In the genomic region with DNA sequence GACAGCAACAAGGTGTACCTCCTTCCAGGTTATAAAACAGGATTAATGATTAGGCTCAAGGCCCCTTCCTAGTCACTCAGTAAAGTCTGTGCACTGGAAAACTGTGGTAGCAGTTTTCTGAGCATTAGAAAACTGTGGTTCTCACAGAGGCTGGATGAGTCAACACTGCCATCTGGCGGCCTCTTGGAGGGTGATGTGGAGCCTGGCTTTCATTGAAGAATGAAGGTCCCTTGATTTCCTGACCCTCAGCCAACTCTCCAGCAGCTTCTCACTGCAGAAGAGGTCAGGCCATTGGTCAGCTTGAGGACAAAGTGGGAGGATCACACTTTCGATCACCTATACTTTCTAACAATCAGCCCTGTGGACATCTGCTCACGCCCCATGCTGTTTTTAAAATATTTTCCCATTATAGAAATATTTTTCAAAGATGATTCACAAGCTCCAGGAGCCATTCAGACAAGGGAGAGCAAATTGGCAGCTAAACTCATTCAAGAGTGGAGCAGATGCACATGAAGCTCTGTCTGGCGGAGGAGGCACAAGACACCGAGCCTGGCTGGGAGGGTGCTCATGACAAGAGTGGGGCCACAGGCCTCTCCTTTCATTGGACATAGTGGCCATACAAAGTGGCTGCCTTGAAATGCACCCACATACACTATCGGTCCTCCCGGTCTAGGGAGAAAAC, we compare ENCODE assay signal across 8 cellular contexts. TPM values are rescaled to one million over a fixed set of nuclear protein-coding genes. Genes with fewer than 3 reads are reported as not detected.
DNase-seq lines count a peak whose midpoint lies in the region; ATAC-seq and TF ChIP-seq lines count a peak whose summit lies in the region.

No MANE protein-coding gene starts in this region.

- peak; percentile 81 for TF ChIP-seq CTCF in GM13977 (IDR thresholded peaks at IDR 0.05; ENCODE audit: extremely low read depth, insufficient read depth, missing control alignments)

- DNase-seq in A172 (ENCODE audit: low spot score), result peak; percentile 74
- DNase-seq in GM13977 (ENCODE audit: low spot score), result peak; percentile 60
- DNase-seq in NCI-H2196 treated with DMSO at 0.1 percent for 48 hours (lab: John Stamatoyannopoulos, UW; ENCODE audit: unreplicated experiment), result peak; percentile 34
- DNase-seq in activated CD4-positive, CD25-positive, alpha-beta regulatory T cell treated with anti-CD3 and anti-CD28 coated beads, Interleukin-2, amount 50 U/mL, for 16 hours (ENCODE audit: low read depth, low spot score), result peak; percentile 39
- peak; percentile 40 to 44 for DNase-seq in central memory CD8-positive, alpha-beta T cell (ENCODE audit: low spot score in 2 of 2)
- peak; percentile 91 for DNase-seq in left kidney (ENCODE audit: low read depth, low spot score)
- peak; percentile 42 to 54 for DNase-seq in stimulated activated CD4-positive, alpha-beta T cell treated with anti-CD3 and anti-CD28 coated beads, Interleukin-4, amount 100 ng/mL, for 48 hours (ENCODE audit: low read depth in 2 of 2)

- no peak overlapping the region for H3K27ac Mint-ChIP-seq in central memory CD8-positive, alpha-beta T cell (ENCODE audit: low read depth)

- peak; percentile 72 for ATAC-seq in HG03025 (IDR thresholded peaks at IDR 0.05; ENCODE audit: low FRiP score, unreplicated experiment)
- no peak for ATAC-seq in central memory CD8-positive, alpha-beta T cell (replicated peaks; ENCODE audit: extremely low read depth, poor library complexity, severe bottlenecking)

- no peaks in the 10 kb centered on the region for H3K27me3 Mint-ChIP-seq in central memory CD8-positive, alpha-beta T cell

- H3K4me3 Mint-ChIP-seq in central memory CD8-positive, alpha-beta T cell, result no peak overlapping the region

- H3K9me3 Mint-ChIP-seq in central memory CD8-positive, alpha-beta T cell, result no peaks in the 10 kb centered on the region

- in situ Hi-C loops in GM13977 (cut with MboI; ENCODE audit: low pct_unique_long_range_greater_than_20kb, low sequenced_read_pairs, unreplicated experiment), result no loop called here

- H3K36me3 Mint-ChIP-seq in central memory CD8-positive, alpha-beta T cell (ENCODE audit: insufficient read depth), result peaks cover 13% of the 10 kb centered on the region

- H3K4me1 Mint-ChIP-seq in central memory CD8-positive, alpha-beta T cell, result no peaks in the 10 kb centered on the region

RNA-seq across cellular contexts. Expression of gene PSMB1, which starts 23.1 kb away (rescaled TPM):
- total RNA-seq in A172 (2014; rRNA removed; shearing (Covaris generic)), result 628 and 675 TPM in 2 replicates

RNA-seq across cellular contexts. Expression of gene TBP, which starts 24.2 kb away (rescaled TPM):
- 15.1 and 20.2 TPM in 2 replicates for total RNA-seq in A172 (2014; rRNA removed; shearing (Covaris generic))

RNA-seq across cellular contexts. Expression of gene PDCD2, which starts 54.5 kb away (rescaled TPM):
- total RNA-seq in A172 (2014; rRNA removed; shearing (Covaris generic)), result 124 and 154 TPM in 2 replicates

Comparison
In these comparisons a context has a peak if more than half of its experiments do, and no peak if none do; other contexts are left out.
1. DNase-seq: peak in every context shown above with its lines; median percentile 91 in left kidney; 74 in A172; 60 in GM13977; 48 in stimulated activated CD4-positive, alpha-beta T cell treated with anti-CD3 and anti-CD28 coated beads, Interleukin-4, amount 100 ng/mL, for 48 hours; 42 in central memory CD8-positive, alpha-beta T cell; 39 in activated CD4-positive, CD25-positive, alpha-beta regulatory T cell treated with anti-CD3 and anti-CD28 coated beads, Interleukin-2, amount 50 U/mL, for 16 hours; 34 in NCI-H2196 treated with DMSO at 0.1 percent for 48 hours.